ENCODE assay signal across 1 cellular context in genomic region chr18:58844871-58845270, GRCh38.
TF ChIP-seq lines count a peak whose summit lies in the region.

No MANE protein-coding gene starts in this region.

TF ChIP-seq in H1, 55 proteins besides CTCF, POLR2A, EP300 and RAD21 (continued from another document):
- TF ChIP-seq USF2 (IDR thresholded peaks at IDR 0.05; ENCODE audit: low read length), result no peak
- TF ChIP-seq CTBP2 (IDR thresholded peaks at IDR 0.05; ENCODE audit: borderline replicate concordance, insufficient read depth, insufficient read length, low read length), result no peak
- no peak for TF ChIP-seq SIX5 (IDR thresholded peaks at IDR 0.05; ENCODE audit: low read depth, low read length)
- TF ChIP-seq MAX (IDR thresholded peaks at IDR 0.05), result no peak
